ENCODE assay signal across 10 cellular contexts in genomic region chr10:75527542-75527941, GRCh38.
"Had no signal": no experiment of that assay in that cellular context is flagged by ENCODE, and none has a peak within 500 bp of the region (broad histone marks: within the 10 kb centered on the region; RNA-seq: fewer than 3 reads in every experiment).

No MANE protein-coding gene starts in this region.

- H3K9ac ChIP-seq: GM23248 had no signal

- H3K4me3 ChIP-seq: GM23248, HAP-1 had no signal

- H3K4me1 ChIP-seq: HAP-1 had no signal

- ATAC-seq: HCT116, HepG2 had no signal

- FAIRE-seq: HepG2 had no signal

- H3K27ac ChIP-seq: GM23248, HL-60 had no signal

- H3K9me3 ChIP-seq: HAP-1 had no signal

- H3K4me3 Mint-ChIP-seq: HFFc6, IgD-negative memory B cell had no signal

- H3K4me1 Mint-ChIP-seq: IgD-negative memory B cell had no signal

- H3K27ac Mint-ChIP-seq: HFFc6, IgD-negative memory B cell had no signal

- DNase-seq: GM23248, GOT3, H7, HFFc6, KBM-7 had no signal

- H3K36me3 ChIP-seq: HAP-1 had no signal
